1 cellular context compared by ENCODE assay signal in the genomic region with DNA sequence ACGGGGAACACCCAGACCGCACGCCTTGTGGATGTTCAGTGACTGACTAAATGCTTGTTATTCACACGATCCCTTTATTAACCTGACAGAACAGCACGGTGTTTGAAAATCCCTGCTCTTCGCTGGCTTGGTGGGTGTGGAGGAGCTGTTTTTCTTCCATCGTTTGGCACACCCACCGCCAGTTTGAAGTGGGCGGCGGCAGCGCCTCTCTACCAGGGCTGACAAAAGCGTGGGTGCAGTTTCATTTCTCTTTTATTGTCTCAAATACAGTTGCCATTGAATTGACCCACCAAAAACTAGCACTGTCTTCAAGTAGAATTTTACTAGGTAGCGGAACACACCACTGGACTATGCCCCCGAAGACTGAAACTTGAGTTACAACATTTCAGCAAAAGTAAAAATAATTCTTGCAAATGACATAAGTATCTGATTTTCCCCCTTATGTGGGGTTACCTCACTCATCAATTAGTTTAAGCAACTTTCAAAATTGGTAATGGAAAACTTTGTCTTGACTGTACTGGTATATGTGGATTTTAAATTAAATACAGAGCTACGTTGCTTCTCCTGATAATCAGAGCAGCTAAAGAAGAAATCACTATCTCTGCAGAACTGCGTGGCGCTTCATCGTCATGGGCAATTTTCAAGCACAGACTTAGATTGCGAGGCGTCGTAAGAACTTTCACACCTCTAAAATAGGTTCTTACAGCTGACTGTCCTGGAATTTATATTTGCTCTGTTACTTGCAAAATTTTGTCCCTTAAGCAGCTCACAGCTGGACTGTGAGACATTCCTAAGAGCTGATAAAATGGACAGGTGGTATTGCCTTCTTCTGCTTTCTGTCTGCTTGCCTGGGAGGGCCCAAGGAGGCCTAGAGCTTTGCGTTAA.
TF ChIP-seq lines count a peak whose summit lies in the region.

No MANE protein-coding gene starts in this region.

TF ChIP-seq in HepG2, 621 proteins besides CTCF, POLR2A, EP300 and RAD21 (continued from another document):
- TF ChIP-seq ZNF883 (CRISPR knock-in tag; IDR thresholded peaks at IDR 0.05; ENCODE audit: not compliant biosample characterization): no peak
